Comparison of ENCODE assay signal across 1 cellular context in genomic region chr20:13243826-13244376, GRCh38.
TF ChIP-seq lines count a peak whose summit lies in the region.

No MANE protein-coding gene starts in this region.

TF ChIP-seq in HepG2, 621 proteins besides CTCF, POLR2A, EP300 and RAD21 (continued from another document and continues in another):
- TF ChIP-seq CERS6 (CRISPR knock-in tag; IDR thresholded peaks at IDR 0.05) (no peak), ZNF780A (CRISPR knock-in tag; IDR thresholded peaks at IDR 0.05) (no peak; the same call in 1 of the 2 replicates), ZFX (CRISPR knock-in tag; IDR thresholded peaks at IDR 0.05; ENCODE audit: low read depth) (peak; percentile 33; the same call in 1 of the 2 replicates), XRCC5 (optimal IDR thresholded peaks at IDR 0.05; ENCODE audit: low read length) (peak; percentile 68), SATB2 (CRISPR knock-in tag; IDR thresholded peaks at IDR 0.05) (peak; percentile 89; the same call in 1 of the 2 replicates), NKX3-1 (CRISPR knock-in tag; IDR thresholded peaks at IDR 0.05) (peak; percentile 99), NFKB2 (CRISPR knock-in tag; IDR thresholded peaks at IDR 0.05; ENCODE audit: borderline replicate concordance) (no peak), RARG (CRISPR knock-in tag; IDR thresholded peaks at IDR 0.05; ENCODE audit: low read depth) (no peak), RFX3 (CRISPR knock-in tag; IDR thresholded peaks at IDR 0.05) (no peak), ZSCAN29 (CRISPR knock-in tag; conservative IDR thresholded peaks at IDR 0.05) (peak; percentile 95), ZNF318 (CRISPR knock-in tag; IDR thresholded peaks at IDR 0.05) (no peak), ZNF781 (CRISPR knock-in tag; IDR thresholded peaks at IDR 0.05; ENCODE audit: borderline replicate concordance, not compliant biosample characterization) (peak; percentile 40), KIAA2018 (CRISPR knock-in tag; IDR thresholded peaks at IDR 0.05; ENCODE audit: borderline replicate concordance) (no peak), NCOA2 (CRISPR knock-in tag; IDR thresholded peaks at IDR 0.05) (peak; percentile 99), SSRP1 (CRISPR knock-in tag; IDR thresholded peaks at IDR 0.05) (peak; percentile 48; the same call in 1 of the 2 replicates), ZNF446 (CRISPR knock-in tag; IDR thresholded peaks at IDR 0.05) (no peak), ZKSCAN1 (IDR thresholded peaks at IDR 0.05; ENCODE audit: low read length) (no peak), DZIP1 (CRISPR knock-in tag; IDR thresholded peaks at IDR 0.05) (no peak), CAMTA2 (CRISPR knock-in tag; IDR thresholded peaks at IDR 0.05; ENCODE audit: borderline replicate concordance) (no peak), SYNCRIP (IDR thresholded peaks at IDR 0.05; ENCODE audit: insufficient read depth, low read depth, low read length) (no peak), TERF1 (CRISPR knock-in tag; IDR thresholded peaks at IDR 0.05) (no peak), ZBED4 (CRISPR knock-in tag; IDR thresholded peaks at IDR 0.05; ENCODE audit: borderline replicate concordance) (no peak), DR1 (CRISPR knock-in tag; IDR thresholded peaks at IDR 0.05) (no peak), RFXANK (CRISPR knock-in tag; IDR thresholded peaks at IDR 0.05) (0 out of 2 replicates have a peak, but pooled peaks have one; percentile 64), ZMAT5 (CRISPR knock-in tag; IDR thresholded peaks at IDR 0.05; ENCODE audit: borderline replicate concordance, low read depth) (no peak), ZNF567 (CRISPR knock-in tag; IDR thresholded peaks at IDR 0.05; ENCODE audit: borderline replicate concordance) (peak; percentile 45; the same call in 1 of the 2 replicates), HNRNPK (IDR thresholded peaks at IDR 0.05; ENCODE audit: low read depth, low read length, poor library complexity, severe bottlenecking) (no peak), ZNF644 (CRISPR knock-in tag; IDR thresholded peaks at IDR 0.05; ENCODE audit: low read depth) (peak; percentile 92; the same call in 1 of the 2 replicates), GABPA (IDR thresholded peaks at IDR 0.05; ENCODE audit: low read depth, low read length) (no peak), GABPA (CRISPR knock-in tag; IDR thresholded peaks at IDR 0.05; ENCODE audit: low read depth) (peak; percentile 57)
